16 cellular contexts compared by ENCODE assay signal in the genomic region with DNA sequence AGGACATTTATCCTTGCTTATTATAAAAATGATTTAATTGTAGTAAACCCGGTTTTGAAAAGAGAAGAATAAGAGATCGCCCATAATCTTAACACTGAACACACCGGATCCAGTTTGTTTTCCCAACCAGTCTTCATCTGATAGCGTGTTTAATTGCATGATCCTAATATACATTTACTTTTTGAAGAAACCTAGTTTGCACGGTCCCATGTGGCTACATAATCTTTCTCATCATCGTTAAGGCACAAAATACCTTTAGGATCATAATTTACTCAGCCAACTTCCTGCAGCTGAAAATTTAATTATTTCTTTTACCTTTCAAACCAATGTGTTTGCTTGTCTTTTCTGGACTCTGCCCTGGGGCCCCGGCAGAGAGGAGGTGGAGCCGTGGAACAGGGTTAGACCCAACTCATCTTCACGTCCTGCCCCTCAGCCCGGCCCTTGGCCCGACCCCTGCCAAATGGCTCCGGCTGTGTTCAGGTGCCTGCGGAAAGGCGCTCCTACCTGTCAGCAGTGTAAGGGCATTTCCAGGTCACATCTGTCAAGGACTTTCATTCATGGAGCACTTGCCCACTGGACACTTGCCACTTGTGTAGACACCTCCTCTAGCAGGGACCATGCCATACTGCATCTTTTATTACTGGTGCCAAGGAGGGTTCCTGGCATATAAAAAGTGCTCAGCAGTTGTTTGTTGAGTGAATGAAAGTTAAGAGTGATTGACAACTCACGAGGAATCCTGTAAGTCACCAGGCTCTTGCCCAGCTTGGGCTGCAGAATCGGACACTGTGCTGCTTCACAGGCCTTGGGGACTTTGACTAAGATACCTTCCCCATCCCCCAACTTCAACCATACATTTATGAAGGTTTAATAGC. TPM values are rescaled to one million over a fixed set of nuclear protein-coding genes. Genes with fewer than 3 reads are reported as not detected.
DNase-seq lines count a peak whose midpoint lies in the region; ATAC-seq and TF ChIP-seq lines count a peak whose summit lies in the region.
"Had no signal": no experiment of that assay in that cellular context is flagged by ENCODE, and none has a peak within 500 bp of the region (broad histone marks: within the 10 kb centered on the region; RNA-seq: fewer than 3 reads in every experiment).

No MANE protein-coding gene starts in this region.

- H3K79me2 ChIP-seq in GM23338 (replicated peaks; ENCODE audit: insufficient read depth): no peaks in the 10 kb centered on the region

- peaks cover 56% of the 10 kb centered on the region for H3K4me1 Mint-ChIP-seq in T-helper 2 cell treated with Interferon-gamma antibody and Interleukin-4, amounts not matched to agents 5 μg/mL and 100 μg/mL, for 36 hours (ENCODE audit: low read depth)
- H3K4me1 Mint-ChIP-seq in GM23338: peaks cover 7% of the 10 kb centered on the region
- H3K4me1 Mint-ChIP-seq in activated T-helper 17 cell treated with anti-CD3 and anti-CD28 coated beads, Interleukin-2, amount 50 U/mL, for 72 hours: peaks cover 52% of the 10 kb centered on the region

- H3K4me3 ChIP-seq in GM23338: no peak overlapping the region
- no peak overlapping the region for H3K4me3 ChIP-seq in mucosa of descending colon
- no peak overlapping the region for H3K4me3 ChIP-seq in H7 (ENCODE audit: insufficient read depth, low read depth, low read length)

- H3K36me3 ChIP-seq in GM23338 (ENCODE audit: insufficient read depth): no peaks in the 10 kb centered on the region
- H3K36me3 ChIP-seq in mucosa of descending colon (ENCODE audit: low read depth): no peaks in the 10 kb centered on the region
- no peaks in the 10 kb centered on the region for H3K36me3 ChIP-seq in H7 (replicated peaks; ENCODE audit: control insufficient read depth, insufficient read depth, low read length)
- H3K36me3 ChIP-seq: heart left ventricle, spleen, WERI-Rb-1 had no signal

- no peaks in the 10 kb centered on the region for H3K9me3 ChIP-seq in mucosa of descending colon
- H3K9me3 ChIP-seq: heart left ventricle, spleen had no signal

- peak overlapping the region; percentile 78 for H3K4me3 Mint-ChIP-seq in T-helper 2 cell treated with Interferon-gamma antibody and Interleukin-4, amounts not matched to agents 5 μg/mL and 100 μg/mL, for 36 hours
- H3K4me3 Mint-ChIP-seq in GM23338: no peak overlapping the region
- peak overlapping the region; percentile 80 for H3K4me3 Mint-ChIP-seq in activated T-helper 17 cell treated with anti-CD3 and anti-CD28 coated beads, Interleukin-2, amount 50 U/mL, for 72 hours

- no peaks in the 10 kb centered on the region for H3K9me2 ChIP-seq in GM23338 (ENCODE audit: insufficient read depth)

- no peaks in the 10 kb centered on the region for H4K20me1 ChIP-seq in GM23338 (replicated peaks; ENCODE audit: insufficient read depth)

- H3F3A ChIP-seq in GM23338 (replicated peaks; ENCODE audit: low read depth): no peaks in the 10 kb centered on the region

- TF ChIP-seq CTCF in GM23338 (conservative IDR thresholded peaks at IDR 0.05; ENCODE audit: low read depth in 2 of 2) (no peak), mucosa of descending colon (IDR thresholded peaks at IDR 0.05) (no peak)

- H3K36me3 Mint-ChIP-seq in T-helper 2 cell treated with Interferon-gamma antibody and Interleukin-4, amounts not matched to agents 5 μg/mL and 100 μg/mL, for 36 hours (ENCODE audit: low read depth): no peaks in the 10 kb centered on the region
- H3K36me3 Mint-ChIP-seq in GM23338 (ENCODE audit: low read depth): no peaks in the 10 kb centered on the region
- H3K36me3 Mint-ChIP-seq in activated T-helper 17 cell treated with anti-CD3 and anti-CD28 coated beads, Interleukin-2, amount 50 U/mL, for 72 hours (ENCODE audit: low read depth): no peaks in the 10 kb centered on the region

- H3K4me1 ChIP-seq in GM23338 (ENCODE audit: insufficient read depth) (0 out of 2 replicates have a peak, but pooled peaks cover 1% of the 10 kb centered on the region), mucosa of descending colon (ENCODE audit: low read depth) (peaks cover 28% of the 10 kb centered on the region)

- no peak overlapping the region for H3K27ac Mint-ChIP-seq in T-helper 2 cell treated with Interferon-gamma antibody and Interleukin-4, amounts not matched to agents 5 μg/mL and 100 μg/mL, for 36 hours
- no peak overlapping the region for H3K27ac Mint-ChIP-seq in GM23338
- H3K27ac Mint-ChIP-seq in activated T-helper 17 cell treated with anti-CD3 and anti-CD28 coated beads, Interleukin-2, amount 50 U/mL, for 72 hours: peak overlapping the region; percentile 88

- H2AFZ ChIP-seq in GM23338: 0 out of 2 replicates have a peak overlapping the region, but pooled peaks have one; percentile 4

- no peaks in the 10 kb centered on the region for H3K27me3 Mint-ChIP-seq in T-helper 2 cell treated with Interferon-gamma antibody and Interleukin-4, amounts not matched to agents 5 μg/mL and 100 μg/mL, for 36 hours (ENCODE audit: low read depth)
- peaks cover 6% of the 10 kb centered on the region for H3K27me3 Mint-ChIP-seq in GM23338 (ENCODE audit: insufficient read depth, low read depth, poor library complexity)
- no peaks in the 10 kb centered on the region for H3K27me3 Mint-ChIP-seq in activated T-helper 17 cell treated with anti-CD3 and anti-CD28 coated beads, Interleukin-2, amount 50 U/mL, for 72 hours

- intact Hi-C loops in mucosa of descending colon (cut with DNase I, micrococcal nuclease): loop anchor here in 1 of 2 donors (5.0 kb wide), 1 partner anchor 173 kb away; no protein-coding TSS in a partner anchor

- no peak for ATAC-seq in GM23338
- ATAC-seq in activated T-helper 17 cell treated with anti-CD3 and anti-CD28 coated beads, Interleukin-2, amount 50 U/mL, for 72 hours (replicated peaks): no peak
- ATAC-seq in mucosa of descending colon: peak; percentile 25

- no peaks in the 10 kb centered on the region for H3K9me3 Mint-ChIP-seq in T-helper 2 cell treated with Interferon-gamma antibody and Interleukin-4, amounts not matched to agents 5 μg/mL and 100 μg/mL, for 36 hours
- H3K9me3 Mint-ChIP-seq in GM23338: no peaks in the 10 kb centered on the region
- H3K9me3 Mint-ChIP-seq in activated T-helper 17 cell treated with anti-CD3 and anti-CD28 coated beads, Interleukin-2, amount 50 U/mL, for 72 hours: no peaks in the 10 kb centered on the region

- H3K27ac ChIP-seq in GM23338 (ENCODE audit: low read depth): no peak overlapping the region
- H3K27ac ChIP-seq: C4-2B, heart left ventricle, WERI-Rb-1 had no signal

- H3K4me2 ChIP-seq in GM23338: no peak overlapping the region

- DNase-seq in T-helper 2 cell treated with Interferon-gamma antibody and Interleukin-4, amounts not matched to agents 5 μg/mL and 100 μg/mL, for 36 hours (ENCODE audit: low spot score): no peak
- no peak for DNase-seq in T-helper 2 cell
- DNase-seq in GM23338 (ENCODE audit: low spot score): no peak
- peak in 1 of 3 donors; percentile 53 for DNase-seq in mucosa of descending colon
- no peak for DNase-seq in H7
- no peak for DNase-seq in cortex of kidney (lab: John Stamatoyannopoulos, UW)
- DNase-seq in SHP77 (lab: John Stamatoyannopoulos, UW): no peak

- H3K27me3 ChIP-seq in GM23338 (ENCODE audit: insufficient read depth): no peaks in the 10 kb centered on the region
- no peaks in the 10 kb centered on the region; the same call in 1 of the 2 replicates for H3K27me3 ChIP-seq in H7 (ENCODE audit: control insufficient read depth, insufficient read depth, low read length)
- H3K27me3 ChIP-seq: spleen had no signal

TF ChIP-seq in GM23338, 12 proteins besides CTCF, POLR2A, EP300 and RAD21:
- TF ChIP-seq ZNF114 (CRISPR knock-in tag; IDR thresholded peaks at IDR 0.05) (no peak), NANOG (IDR thresholded peaks at IDR 0.05; ENCODE audit: borderline replicate concordance) (no peak), EZH2 (IDR thresholded peaks at IDR 0.05; ENCODE audit: low read depth, unreplicated experiment) (no peak)

RNA-seq across cellular contexts. Expression of gene SMARCE1, which starts 28.6 kb away (rescaled TPM):
- total RNA-seq in GM23338 (2014; rRNA removed; shearing (Covaris generic)): 77.6 and 101 TPM in 2 replicates
- polyA plus RNA-seq in GM23338 (2016; fragmentation: Nextera tagmentation; extraction: Ambion mirVana): 230 and 258 TPM in 2 replicates
- total RNA-seq in activated T-helper 17 cell treated with anti-CD3 and anti-CD28 coated beads, Interleukin-2, amount 50 U/mL, for 72 hours: 10 to 100 TPM; 82.1 to 85.5 TPM
- 10 to 100 TPM; 72.0 to 93.8 (median 87.9) TPM for total RNA-seq in mucosa of descending colon
- 75.1 and 99.9 TPM in 2 replicates for total RNA-seq in H7 (2014; rRNA removed; shearing (Covaris generic))

RNA-seq across cellular contexts. Expression of gene KRT222, which starts 46.0 kb away (rescaled TPM):
- 0.12 TPM in 1 of 2 replicates, not detected in the other for total RNA-seq in GM23338 (2014; rRNA removed; shearing (Covaris generic))
- 0.49 TPM in 1 of 2 replicates, not detected in the other for polyA plus RNA-seq in GM23338 (2016; fragmentation: Nextera tagmentation; extraction: Ambion mirVana)
- not detected for total RNA-seq in activated T-helper 17 cell treated with anti-CD3 and anti-CD28 coated beads, Interleukin-2, amount 50 U/mL, for 72 hours
- 1 to 10 TPM in 1 of 3 donors, under 1 TPM in 1, not detected in 1; 0.43 to 1.0 TPM for total RNA-seq in mucosa of descending colon
- total RNA-seq in H7 (2014; rRNA removed; shearing (Covaris generic)): 0.07 and 0.26 TPM in 2 replicates
- total RNA-seq: cardiac septum, pulmonary artery endothelial cell had no signal
- polyA plus RNA-seq: fibroblast of lung, heart left ventricle had no signal

RNA-seq across cellular contexts. Expression of gene CCR7, which starts 53.7 kb away (rescaled TPM):
- total RNA-seq in GM23338 (2014; rRNA removed; shearing (Covaris generic)): 0.59 TPM in 1 of 2 replicates, not detected in the other
- polyA plus RNA-seq in GM23338 (2016; fragmentation: Nextera tagmentation; extraction: Ambion mirVana): 0.37 and 0.75 TPM in 2 replicates
- total RNA-seq in activated T-helper 17 cell treated with anti-CD3 and anti-CD28 coated beads, Interleukin-2, amount 50 U/mL, for 72 hours: 100 to 1,000 TPM; 140 to 304 TPM
- 1 to 10 TPM in 1 of 3 donors, under 1 TPM in 2; 0.44 to 3.2 (median 0.87) TPM for total RNA-seq in mucosa of descending colon
- 1.1 TPM in 1 of 2 replicates, not detected in the other for total RNA-seq in H7 (2014; rRNA removed; shearing (Covaris generic))
- total RNA-seq: pulmonary artery endothelial cell had no signal
- polyA plus RNA-seq: neural cell had no signal

Comparison
In these comparisons a context has a peak if more than half of its experiments do, and no peak if none do; other contexts are left out.
1. RNA of gene CCR7, which starts 53.7 kb away (total RNA-seq): 140 to 304 TPM in activated T-helper 17 cell treated with anti-CD3 and anti-CD28 coated beads, Interleukin-2, amount 50 U/mL, for 72 hours; 1.1 TPM in H7, 0.44 to 3.2 TPM in mucosa of descending colon and 0.59 TPM in GM23338; every median in the first group is over 10 times any median in the second.